1 cellular context compared by ENCODE assay signal in genomic region chr1:89737985-89738510, GRCh38.
TF ChIP-seq lines count a peak whose summit lies in the region.

No MANE protein-coding gene starts in this region.

TF ChIP-seq in IMR-90, 13 proteins besides CTCF, POLR2A, EP300 and RAD21:
- TF ChIP-seq CEBPB (IDR thresholded peaks at IDR 0.05; ENCODE audit: low read depth, low read length) (0 out of 2 replicates have a peak, but pooled peaks have one; percentile 6), NFE2L2 (IDR thresholded peaks at IDR 0.05; ENCODE audit: low read depth, low read length) (no peak), MAZ (IDR thresholded peaks at IDR 0.05; ENCODE audit: borderline replicate concordance, low read depth, low read length) (no peak), BHLHE40 (IDR thresholded peaks at IDR 0.05; ENCODE audit: low read depth, low read length) (peak; percentile 64; the same call in 1 of the 2 replicates)
